In the genomic region with DNA sequence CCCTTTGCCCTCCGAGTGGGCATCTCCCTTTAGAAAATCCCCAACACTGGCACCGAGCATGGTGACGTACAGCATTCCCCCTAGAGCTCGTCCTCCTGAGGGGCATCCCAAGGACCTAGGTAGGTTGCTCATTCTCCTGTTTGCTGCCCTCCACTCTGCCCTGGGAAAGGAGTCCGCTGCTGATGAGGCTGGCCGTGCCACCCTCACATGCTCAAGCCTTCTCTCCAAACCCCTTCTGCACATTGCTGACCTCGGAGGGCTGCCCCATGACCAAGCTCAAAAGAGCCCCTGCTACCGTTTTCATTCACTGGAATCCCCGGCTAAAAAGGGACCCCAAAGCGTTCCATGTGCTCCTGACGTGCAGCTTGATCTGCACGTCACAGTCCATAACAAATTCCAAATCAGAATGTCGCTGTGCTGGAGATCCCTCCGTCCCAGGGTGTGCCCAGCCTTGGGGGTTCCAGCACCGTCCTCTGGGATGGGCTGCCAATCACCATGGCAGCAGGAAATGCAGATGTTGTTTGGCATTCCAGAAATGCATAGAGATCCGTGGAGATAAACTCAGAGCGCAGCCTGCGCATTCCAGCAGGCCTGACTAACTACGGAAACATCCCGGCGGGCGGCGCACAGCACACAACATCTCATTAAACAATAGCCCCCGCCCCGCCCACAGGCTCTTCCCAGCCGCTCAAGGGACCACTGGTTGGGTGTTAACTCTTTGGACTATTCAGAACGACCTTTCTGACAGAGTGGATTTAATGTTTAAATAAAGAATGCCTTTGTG, we compare ENCODE assay signal across 8 cellular contexts. TPM values are rescaled to one million over a fixed set of nuclear protein-coding genes. Genes with fewer than 3 reads are reported as not detected.
DNase-seq lines count a peak whose midpoint lies in the region; ATAC-seq and TF ChIP-seq lines count a peak whose summit lies in the region.

No MANE protein-coding gene starts in this region.

- peak overlapping the region; percentile 58 to 73; a peak in 3 of 4 replicates for H3K27ac ChIP-seq in SK-N-SH (ENCODE audit: low read depth in 2 of 2, low read length in 1 of 2)

- peaks cover 26% of the 10 kb centered on the region; the same call in 1 of the 2 replicates for H3K79me2 ChIP-seq in SK-N-SH (ENCODE audit: insufficient read depth)

- H3K9me3 ChIP-seq in SK-N-SH, result no peaks in the 10 kb centered on the region

- H3K27ac Mint-ChIP-seq in glutamatergic neuron (ENCODE audit: unreplicated experiment), result no peak overlapping the region

- intact Hi-C loops in posterior vena cava (cut with DNase I), result no loop called here

- H3K9ac ChIP-seq in SK-N-SH, result peak overlapping the region; percentile 62

- H3K27me3 Mint-ChIP-seq in glutamatergic neuron (ENCODE audit: unreplicated experiment), result peaks cover 2% of the 10 kb centered on the region

- no peak for TF ChIP-seq RAD21 in SK-N-SH (IDR thresholded peaks at IDR 0.05; ENCODE audit: low read length)

- H3K4me3 ChIP-seq in SK-N-SH (ENCODE audit: low read depth in 2 of 2, low read length in 1 of 2), result no peak overlapping the region; a peak in 1 of 4 replicates

- peaks cover 2% of the 10 kb centered on the region for H3K9me3 Mint-ChIP-seq in glutamatergic neuron (ENCODE audit: unreplicated experiment)

- H3K4me2 ChIP-seq in SK-N-SH, result peak overlapping the region; percentile 52

- peak; percentile 96 for DNase-seq in GM04503 (ENCODE audit: low read depth)
- peak; percentile 51 for DNase-seq in SK-N-SH
- DNase-seq in glutamatergic neuron, result peak; percentile 40
- peak; percentile 85 for DNase-seq in posterior vena cava (ENCODE audit: low spot score)
- no peak for DNase-seq in activated CD8-positive, alpha-beta memory T cell treated with anti-CD3 and anti-CD28 coated beads for 24 hours
- no peak for DNase-seq in NCI-H524 (lab: John Stamatoyannopoulos, UW)
- no peak for DNase-seq in effector CD4-positive, alpha-beta T cell

- H3F3A ChIP-seq in SK-N-SH (replicated peaks; ENCODE audit: insufficient read depth), result peaks cover 18% of the 10 kb centered on the region

- H3K36me3 ChIP-seq in SK-N-SH (replicated peaks in 1 of 2; ENCODE audit: control insufficient read depth in 1 of 2, insufficient read depth in 2 of 2, low read length in 1 of 2), result no peaks in the 10 kb centered on the region

- H3K27me3 ChIP-seq in SK-N-SH (ENCODE audit: insufficient read depth), result no peaks in the 10 kb centered on the region

- ATAC-seq in HG03565 (IDR thresholded peaks at IDR 0.05; ENCODE audit: unreplicated experiment), result no peak

- no peak overlapping the region for H2AFZ ChIP-seq in SK-N-SH (ENCODE audit: low read depth)

- no peaks in the 10 kb centered on the region for H3K36me3 Mint-ChIP-seq in glutamatergic neuron (ENCODE audit: unreplicated experiment)

- H4K20me1 ChIP-seq in SK-N-SH (ENCODE audit: insufficient read depth), result no peaks in the 10 kb centered on the region

- TF ChIP-seq CTCF in SK-N-SH (IDR thresholded peaks at IDR 0.05) (no peak), glutamatergic neuron (IDR thresholded peaks at IDR 0.05; ENCODE audit: partially characterized antibody, unreplicated experiment) (no peak)

- peaks cover 39 to 41% of the 10 kb centered on the region in 2 experiments; a peak in 3 of 4 replicates for H3K4me1 ChIP-seq in SK-N-SH (ENCODE audit: control insufficient read depth in 1 of 2, insufficient read depth in 2 of 2, low read depth in 1 of 2, low read length in 1 of 2)

- peak overlapping the region; percentile 28 for H3K4me3 Mint-ChIP-seq in glutamatergic neuron (ENCODE audit: unreplicated experiment)

- no peaks in the 10 kb centered on the region for H3K9me2 ChIP-seq in SK-N-SH

- peaks cover 11% of the 10 kb centered on the region for H3K4me1 Mint-ChIP-seq in glutamatergic neuron (ENCODE audit: low read depth, unreplicated experiment)

- POLR2A ChIA-PET in SK-N-SH (lab: Yijun Ruan, JAX), result no interaction called here

- WGBS in SK-N-SH (ENCODE audit: low lambda C conversion rate), result 23% methylated on average over 16 of the region's 27 CpGs

- peak in 1 of 2 experiments; percentile 94; a peak in 1 of 4 replicates for TF ChIP-seq EP300 in SK-N-SH (IDR thresholded peaks at IDR 0.05; ENCODE audit: borderline replicate concordance in 1 of 2, low read depth in 1 of 2, low read length in 1 of 2)

- CTCF ChIA-PET in SK-N-SH (lab: Yijun Ruan, JAX), result interaction anchor here (1.4 to 3.3 kb wide), 4 partner anchors 10 to 150 kb away, joined by 5 to 23 read pairs (median 6); no protein-coding TSS in a partner anchor

TF ChIP-seq in SK-N-SH, 30 proteins besides CTCF, POLR2A, EP300 and RAD21 (continues in another document):
- TF ChIP-seq MXI1 (IDR thresholded peaks at IDR 0.05; ENCODE audit: low read depth, low read length) (no peak), SIN3A (IDR thresholded peaks at IDR 0.05; ENCODE audit: borderline replicate concordance, low read depth, low read length) (peak; percentile 77; the same call in 1 of the 2 replicates), TAF1 (IDR thresholded peaks at IDR 0.05; ENCODE audit: borderline replicate concordance, low read depth, low read length) (no peak), CHD2 (IDR thresholded peaks at IDR 0.05; ENCODE audit: low read length, partially characterized antibody) (no peak), RCOR1 (IDR thresholded peaks at IDR 0.05; ENCODE audit: low read length) (no peak), FOSL2 (IDR thresholded peaks at IDR 0.05; ENCODE audit: borderline replicate concordance, low read depth) (peak; percentile 91; the same call in 1 of the 2 replicates), NRF1 (IDR thresholded peaks at IDR 0.05; ENCODE audit: low read depth, low read length) (peak; percentile 39; the same call in 1 of the 2 replicates), FOXM1 (IDR thresholded peaks at IDR 0.05; ENCODE audit: low read depth) (0 out of 2 replicates have a peak, but pooled peaks have one; percentile 27), JUND (IDR thresholded peaks at IDR 0.05) (peak; percentile 94; the same call in 1 of the 2 replicates), NFIC (IDR thresholded peaks at IDR 0.05; ENCODE audit: borderline replicate concordance) (peak; percentile 85), EZH2phosphoT487 (IDR thresholded peaks at IDR 0.05; ENCODE audit: borderline replicate concordance, low read depth) (no peak), ELF1 (IDR thresholded peaks at IDR 0.05) (no peak), FOXJ3 (CRISPR knock-in tag; IDR thresholded peaks at IDR 0.05) (no peak), RFX5 (IDR thresholded peaks at IDR 0.05; ENCODE audit: low read length) (no peak), GABPA (IDR thresholded peaks at IDR 0.05; ENCODE audit: low read depth) (no peak), POLR2AphosphoS5 (IDR thresholded peaks at IDR 0.05; ENCODE audit: low read depth, low read length) (peak; percentile 78)
- TF ChIP-seq, protein P1, sequence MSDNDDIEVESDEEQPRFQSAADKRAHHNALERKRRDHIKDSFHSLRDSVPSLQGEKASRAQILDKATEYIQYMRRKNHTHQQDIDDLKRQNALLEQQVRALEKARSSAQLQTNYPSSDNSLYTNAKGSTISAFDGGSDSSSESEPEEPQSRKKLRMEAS (IDR thresholded peaks at IDR 0.05; ENCODE audit: low read depth), result peak; percentile 58
- TF ChIP-seq, protein P2, sequence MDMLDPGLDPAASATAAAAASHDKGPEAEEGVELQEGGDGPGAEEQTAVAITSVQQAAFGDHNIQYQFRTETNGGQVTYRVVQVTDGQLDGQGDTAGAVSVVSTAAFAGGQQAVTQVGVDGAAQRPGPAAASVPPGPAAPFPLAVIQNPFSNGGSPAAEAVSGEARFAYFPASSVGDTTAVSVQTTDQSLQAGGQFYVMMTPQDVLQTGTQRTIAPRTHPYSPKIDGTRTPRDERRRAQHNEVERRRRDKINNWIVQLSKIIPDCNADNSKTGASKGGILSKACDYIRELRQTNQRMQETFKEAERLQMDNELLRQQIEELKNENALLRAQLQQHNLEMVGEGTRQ (IDR thresholded peaks at IDR 0.05; ENCODE audit: borderline replicate concordance, low read depth, low read length), result no peak
- TF ChIP-seq, protein P3, sequence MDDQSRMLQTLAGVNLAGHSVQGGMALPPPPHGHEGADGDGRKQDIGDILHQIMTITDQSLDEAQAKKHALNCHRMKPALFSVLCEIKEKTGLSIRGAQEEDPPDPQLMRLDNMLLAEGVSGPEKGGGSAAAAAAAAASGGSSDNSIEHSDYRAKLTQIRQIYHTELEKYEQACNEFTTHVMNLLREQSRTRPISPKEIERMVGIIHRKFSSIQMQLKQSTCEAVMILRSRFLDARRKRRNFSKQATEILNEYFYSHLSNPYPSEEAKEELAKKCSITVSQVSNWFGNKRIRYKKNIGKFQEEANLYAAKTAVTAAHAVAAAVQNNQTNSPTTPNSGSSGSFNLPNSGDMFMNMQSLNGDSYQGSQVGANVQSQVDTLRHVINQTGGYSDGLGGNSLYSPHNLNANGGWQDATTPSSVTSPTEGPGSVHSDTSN (IDR thresholded peaks at IDR 0.05), result peak; percentile 96
- TF ChIP-seq, protein P4, sequence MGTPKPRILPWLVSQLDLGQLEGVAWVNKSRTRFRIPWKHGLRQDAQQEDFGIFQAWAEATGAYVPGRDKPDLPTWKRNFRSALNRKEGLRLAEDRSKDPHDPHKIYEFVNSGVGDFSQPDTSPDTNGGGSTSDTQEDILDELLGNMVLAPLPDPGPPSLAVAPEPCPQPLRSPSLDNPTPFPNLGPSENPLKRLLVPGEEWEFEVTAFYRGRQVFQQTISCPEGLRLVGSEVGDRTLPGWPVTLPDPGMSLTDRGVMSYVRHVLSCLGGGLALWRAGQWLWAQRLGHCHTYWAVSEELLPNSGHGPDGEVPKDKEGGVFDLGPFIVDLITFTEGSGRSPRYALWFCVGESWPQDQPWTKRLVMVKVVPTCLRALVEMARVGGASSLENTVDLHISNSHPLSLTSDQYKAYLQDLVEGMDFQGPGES (IDR thresholded peaks at IDR 0.05; ENCODE audit: low read depth, low read length), result no peak

RNA-seq across cellular contexts. Expression of a gene that starts 26.3 kb away (rescaled TPM):
- polyA plus RNA-seq in SK-N-SH (2012; rRNA removed), result 3.2 and 5.9 TPM in 2 replicates
- polyA plus RNA-seq in SK-N-SH (2012; cell fraction: cytosol; rRNA removed), result 2.0 and 4.8 TPM in 2 replicates
- 7.7 and 10.0 TPM in 2 replicates for polyA plus RNA-seq in SK-N-SH (2012; cell fraction: nucleus; rRNA removed)
- total RNA-seq in glutamatergic neuron (ENCODE audit: unreplicated experiment) (5.0 TPM), posterior vena cava (1 to 10 TPM; 3.6 to 3.9 TPM)

RNA-seq across cellular contexts. Expression of a gene that starts 26.3 kb away (rescaled TPM):
- 7.8 and 8.0 TPM in 2 replicates for polyA plus RNA-seq in SK-N-SH (2012; rRNA removed)
- polyA plus RNA-seq in SK-N-SH (2012; cell fraction: cytosol; rRNA removed), result 3.0 and 4.0 TPM in 2 replicates
- polyA plus RNA-seq in SK-N-SH (2012; cell fraction: nucleus; rRNA removed), result 23.0 and 24.3 TPM in 2 replicates
- 12.1 TPM for total RNA-seq in glutamatergic neuron (ENCODE audit: unreplicated experiment)
- total RNA-seq in posterior vena cava, result 1 to 10 TPM; 7.6 to 8.6 TPM

Comparison
In these comparisons a context has a peak if more than half of its experiments do, and no peak if none do; other contexts are left out.
1. DNase-seq: peak in GM04503 (single experiment), SK-N-SH (single experiment), glutamatergic neuron (single experiment) and posterior vena cava (single experiment); none in activated CD8-positive, alpha-beta memory T cell treated with anti-CD3 and anti-CD28 coated beads for 24 hours (single experiment), NCI-H524 (0 of 2) and effector CD4-positive, alpha-beta T cell (single experiment).